ENCODE assay signal across 8 cellular contexts in the genomic region with DNA sequence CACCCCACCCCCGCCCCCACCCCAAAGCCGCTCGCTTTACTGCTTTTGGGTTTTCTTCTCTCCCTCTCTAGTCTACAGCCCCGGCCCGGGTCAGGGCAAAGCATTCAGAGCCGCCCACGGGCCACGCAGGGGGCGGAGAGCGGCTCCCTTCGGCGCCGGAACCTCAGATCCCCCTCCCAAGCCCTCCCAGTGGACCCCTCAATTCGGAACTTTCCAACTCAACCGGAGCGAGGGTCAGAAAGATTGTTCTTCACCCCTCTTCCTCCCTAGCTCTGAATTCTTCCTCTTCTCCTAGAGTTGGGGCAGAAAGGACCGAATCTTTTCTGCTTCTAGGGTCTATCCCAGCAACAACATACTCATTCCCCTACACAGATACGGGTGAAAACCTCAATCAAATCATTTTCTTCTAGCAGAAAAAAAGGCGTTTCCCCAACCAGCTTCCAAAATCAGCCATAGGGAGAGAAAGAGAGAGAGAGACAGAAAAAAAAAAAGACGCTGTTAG. TPM values are rescaled to one million over a fixed set of nuclear protein-coding genes. Genes with fewer than 3 reads are reported as not detected.
DNase-seq lines count a peak whose midpoint lies in the region; ATAC-seq and TF ChIP-seq lines count a peak whose summit lies in the region.

No MANE protein-coding gene starts in this region.

- H3K27ac Mint-ChIP-seq in activated B cell treated with CpG ODN at 0.5 μM for 24 hours (peak overlapping the region; percentile 82), progenitor cell of endocrine pancreas (peak overlapping the region; percentile 97)

- ATAC-seq in GM19438 (IDR thresholded peaks at IDR 0.05; ENCODE audit: low read depth, unreplicated experiment) = peak; percentile 32
- peak; percentile 49 for ATAC-seq in activated B cell treated with CpG ODN at 0.5 μM for 24 hours (ENCODE audit: low read depth)
- no peak for ATAC-seq in GM21529 (IDR thresholded peaks at IDR 0.05; ENCODE audit: unreplicated experiment)

- no peaks in the 10 kb centered on the region for H3K36me3 ChIP-seq in esophagus squamous epithelium

- intact Hi-C loops in activated B cell treated with CpG ODN at 0.5 μM for 24 hours (cut with micrococcal nuclease) (loop anchor here (5.0 kb wide), 1 partner anchor 1133 kb away; a partner anchor contains a TSS), esophagus squamous epithelium (cut with DNase I) (loop anchor here (5.0 kb wide), 1 partner anchor 33 kb away; a partner anchor contains a TSS)

- H3K9me3 Mint-ChIP-seq in activated B cell treated with CpG ODN at 0.5 μM for 24 hours (no peaks in the 10 kb centered on the region), progenitor cell of endocrine pancreas (ENCODE audit: low read depth) (no peaks in the 10 kb centered on the region)

- H3K27me3 Mint-ChIP-seq in activated B cell treated with CpG ODN at 0.5 μM for 24 hours (peaks cover 37% of the 10 kb centered on the region), progenitor cell of endocrine pancreas (peaks cover 86% of the 10 kb centered on the region)

- H3K4me3 Mint-ChIP-seq in activated B cell treated with CpG ODN at 0.5 μM for 24 hours = peak overlapping the region; percentile 88
- H3K4me3 Mint-ChIP-seq in progenitor cell of endocrine pancreas (ENCODE audit: low read depth) = peak overlapping the region; percentile 81

- TF ChIP-seq POLR2A in esophagus squamous epithelium (IDR thresholded peaks at IDR 0.05) = no peak

- peaks cover 7 to 82% (median 31%) of the 10 kb centered on the region in 3 donors for H3K4me1 ChIP-seq in esophagus squamous epithelium

- peak overlapping the region; percentile 91 to 95 (median 92) for H3K27ac ChIP-seq in esophagus squamous epithelium

- POLR2A ChIA-PET in activated B cell treated with CpG ODN at 0.5 μM for 24 hours (lab: Charles Lee) = interaction anchor here (0.6 to 1.5 kb wide), 3 partner anchors 105 to 776 kb away, joined by 3 to 4 read pairs (median 3); a partner anchor contains a TSS

- H3K4me1 Mint-ChIP-seq in activated B cell treated with CpG ODN at 0.5 μM for 24 hours (peaks cover 40% of the 10 kb centered on the region), progenitor cell of endocrine pancreas (ENCODE audit: low read depth) (peaks cover 38% of the 10 kb centered on the region)

- no peaks in the 10 kb centered on the region for H3K9me3 ChIP-seq in esophagus squamous epithelium

- peak overlapping the region; percentile 53 to 80 (median 72) for H3K4me3 ChIP-seq in esophagus squamous epithelium

- DNase-seq in activated B cell treated with CpG ODN at 0.5 μM for 24 hours (peak; percentile 28), esophagus squamous epithelium (lab: John Stamatoyannopoulos, UW) (no peak), progenitor cell of endocrine pancreas (ENCODE audit: low spot score, unreplicated experiment) (no peak), NCI-H345 (lab: John Stamatoyannopoulos, UW) (no peak), NCI-H510A (lab: John Stamatoyannopoulos, UW) (no peak), iPS-NIHi7 (ENCODE audit: extremely low spot score) (no peak)

- 0 to 10% methylated on average over 1 to 13 of the region's 20 CpGs for WGBS in esophagus squamous epithelium, 2 donors

- TF ChIP-seq CTCF in activated B cell treated with CpG ODN at 0.5 μM for 24 hours (IDR thresholded peaks at IDR 0.05) (no peak), esophagus squamous epithelium (IDR thresholded peaks at IDR 0.05) (no peak), progenitor cell of endocrine pancreas (IDR thresholded peaks at IDR 0.05; ENCODE audit: unreplicated experiment) (no peak)

- peaks cover 5% of the 10 kb centered on the region for H3K36me3 Mint-ChIP-seq in activated B cell treated with CpG ODN at 0.5 μM for 24 hours (ENCODE audit: low read depth)
- peaks cover 4% of the 10 kb centered on the region for H3K36me3 Mint-ChIP-seq in progenitor cell of endocrine pancreas (ENCODE audit: insufficient read depth)

- H3K27me3 ChIP-seq in esophagus squamous epithelium = peaks cover 0 to 72% (median 0%) of the 10 kb centered on the region in 4 donors

- CTCF ChIA-PET in activated B cell treated with CpG ODN at 0.5 μM for 24 hours (lab: Charles Lee) = no interaction called here

RNA-seq across cellular contexts. Expression of a gene that starts 1.0 kb away (rescaled TPM):
- 2.2 and 2.9 TPM in 2 replicates for total RNA-seq in activated B cell treated with CpG ODN at 0.5 μM for 24 hours
- 10 to 100 TPM in 3 of 4 donors, 1 to 10 TPM in 1; 9.2 to 24.2 (median 17.1) TPM for total RNA-seq in esophagus squamous epithelium
- total RNA-seq in progenitor cell of endocrine pancreas = 15.2 and 19.8 TPM in 2 replicates

RNA-seq across cellular contexts. Expression of a gene that starts 13.1 kb away (rescaled TPM):
- total RNA-seq in activated B cell treated with CpG ODN at 0.5 μM for 24 hours = not detected in 2 replicates
- under 1 TPM in 1 of 4 donors, not detected in 3; 0.19 TPM for total RNA-seq in esophagus squamous epithelium
- total RNA-seq in progenitor cell of endocrine pancreas = 0.96 and 2.2 TPM in 2 replicates

RNA-seq across cellular contexts. Expression of a gene that starts 34.2 kb away (rescaled TPM):
- total RNA-seq in activated B cell treated with CpG ODN at 0.5 μM for 24 hours (0.88 and 1.4 TPM in 2 replicates), esophagus squamous epithelium (1 to 10 TPM in 3 of 4 donors, under 1 TPM in 1; 0.27 to 2.9 (median 1.8) TPM), progenitor cell of endocrine pancreas (3.4 and 6.0 TPM in 2 replicates)

RNA-seq across cellular contexts. Expression of a gene that starts 46.1 kb away (rescaled TPM):
- total RNA-seq in activated B cell treated with CpG ODN at 0.5 μM for 24 hours = 1.4 and 2.6 TPM in 2 replicates
- 10 to 100 TPM in 1 of 4 donors, 1 to 10 TPM in 3; 2.5 to 11.1 (median 5.8) TPM for total RNA-seq in esophagus squamous epithelium
- total RNA-seq in progenitor cell of endocrine pancreas = 19.4 and 32.1 TPM in 2 replicates

RNA-seq across cellular contexts. Expression of a gene that starts 49.7 kb away (rescaled TPM):
- not detected in 2 replicates for total RNA-seq in activated B cell treated with CpG ODN at 0.5 μM for 24 hours
- not detected for total RNA-seq in esophagus squamous epithelium
- 2.1 and 5.6 TPM in 2 replicates for total RNA-seq in progenitor cell of endocrine pancreas
